10 cellular contexts compared by ENCODE assay signal in the genomic region with DNA sequence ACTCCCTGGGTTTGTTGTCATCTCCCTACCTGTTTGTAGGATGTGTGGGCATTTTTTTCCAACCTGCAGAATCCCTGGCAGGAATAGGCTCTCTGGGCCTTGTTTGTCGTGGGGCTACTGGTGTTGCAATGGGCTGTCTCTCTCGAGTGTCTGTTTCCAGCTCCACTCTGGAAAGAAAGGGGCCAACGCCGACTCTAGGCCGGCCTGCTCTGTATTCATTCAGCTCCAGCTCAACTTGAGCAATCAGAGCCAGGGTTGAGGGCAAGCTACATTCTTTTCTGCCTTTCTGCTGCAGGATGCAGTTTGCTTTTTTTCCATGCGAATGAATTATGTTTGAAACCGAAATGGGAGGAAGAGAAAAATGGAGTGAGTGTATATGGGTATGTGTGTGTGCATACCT. TPM values are rescaled to one million over a fixed set of nuclear protein-coding genes. Genes with fewer than 3 reads are reported as not detected.
DNase-seq lines count a peak whose midpoint lies in the region; ATAC-seq and TF ChIP-seq lines count a peak whose summit lies in the region.
"Had no signal": no experiment of that assay in that cellular context is flagged by ENCODE, and none has a peak within 500 bp of the region (broad histone marks: within the 10 kb centered on the region; RNA-seq: fewer than 3 reads in every experiment).

No MANE protein-coding gene starts in this region.

- DNase-seq in NB4 (ENCODE audit: low read depth) (peak; percentile 29), dorsolateral prefrontal cortex (peak in 3 of 10 donors; percentile 43 to 48 (median 45)), tibial nerve (ENCODE audit: low spot score in 2 of 2) (peak in 1 of 2 donors; percentile 62), NK-92 (lab: John Stamatoyannopoulos, UW; ENCODE audit: unreplicated experiment) (no peak), NCI-H146 (lab: John Stamatoyannopoulos, UW) (no peak)
- DNase-seq in activated T-cell treated with anti-CD3 and anti-CD28 coated beads, Interleukin-2, amount 50 U/mL, for 48 hours, result no peak
- DNase-seq: activated T-cell treated with anti-CD3 and anti-CD28 coated beads, Interleukin-2, amount 50 U/mL, for 1 hour; Karpas-422 had no signal

- H3K36me3 ChIP-seq in mesodermal cell (ENCODE audit: control insufficient read depth, insufficient read depth, low read length), result peaks cover 37% of the 10 kb centered on the region
- peaks cover 0 to 30% (median 0%) of the 10 kb centered on the region in 3 donors for H3K36me3 ChIP-seq in tibial nerve

- H3K9me3 ChIP-seq in mesodermal cell (ENCODE audit: control insufficient read depth, low read length), result no peaks in the 10 kb centered on the region
- H3K9me3 ChIP-seq in tibial nerve, result no peaks in the 10 kb centered on the region

- H3K4me3 ChIP-seq in NB4 (ENCODE audit: low read depth, low read length), result peak overlapping the region; percentile 25
- H3K4me3 ChIP-seq in dorsolateral prefrontal cortex, result peak overlapping the region in 58 of 59 donors; percentile 3 to 84 (median 72)
- H3K4me3 ChIP-seq in mesodermal cell (ENCODE audit: extremely low read depth, insufficient read depth, low read length, poor library complexity, severe bottlenecking), result peak overlapping the region; percentile 82
- peak overlapping the region in 3 of 4 donors; percentile 19 to 83 (median 28) for H3K4me3 ChIP-seq in tibial nerve

- TF ChIP-seq EP300 in tibial nerve (IDR thresholded peaks at IDR 0.05), result no peak

- H3K27me3 ChIP-seq in dorsolateral prefrontal cortex (no peaks in the 10 kb centered on the region), tibial nerve (no peaks in the 10 kb centered on the region)

- peak overlapping the region in 56 of 59 donors; percentile 27 to 94 (median 87) for H3K27ac ChIP-seq in dorsolateral prefrontal cortex
- no peak overlapping the region for H3K27ac ChIP-seq in mesodermal cell (ENCODE audit: low read depth, low read length, severe bottlenecking)
- H3K27ac ChIP-seq in tibial nerve, result peak overlapping the region; percentile 79 to 95 (median 88)

- TF ChIP-seq CTCF in NB4 (IDR thresholded peaks at IDR 0.05; ENCODE audit: low read depth, low read length) (no peak), dorsolateral prefrontal cortex (IDR thresholded peaks at IDR 0.05 in 54 of 56, conservative IDR thresholded peaks at IDR 0.05 in 2 of 56; ENCODE audit: low read depth in 1 of 56, partially characterized antibody in 56 of 56) (no peak), tibial nerve (IDR thresholded peaks at IDR 0.05) (no peak)

- WGBS in mesodermal cell (ENCODE audit: insufficient coverage in 2 of 2), 2 experiments, result 80 to 91% methylated on average over 7 of the region's 7 CpGs
- 19 to 21% methylated on average over 7 of the region's 7 CpGs for WGBS in tibial nerve, 2 donors

- ATAC-seq in HG03095 (IDR thresholded peaks at IDR 0.05; ENCODE audit: unreplicated experiment), result no peak

- intact Hi-C loops in dorsolateral prefrontal cortex (cut with DNase I), result no loop called here

- peaks cover 31% of the 10 kb centered on the region for H3K4me1 ChIP-seq in mesodermal cell (ENCODE audit: control insufficient read depth, insufficient read depth, low read length, poor library complexity, severe bottlenecking)
- H3K4me1 ChIP-seq in tibial nerve, result peaks cover 0 to 74% (median 36%) of the 10 kb centered on the region in 4 donors

- TF ChIP-seq POLR2A in NB4 (IDR thresholded peaks at IDR 0.05; ENCODE audit: extremely low read depth, insufficient read length) (no peak), tibial nerve (IDR thresholded peaks at IDR 0.05) (peak in 1 of 2 donors; percentile 9)

RNA-seq across cellular contexts. Expression of a gene that starts 2.3 kb away (rescaled TPM):
- total RNA-seq in dorsolateral prefrontal cortex (10 to 100 TPM; 21.8 to 96.2 (median 36.8) TPM), tibial nerve (100 to 1,000 TPM in 2 of 4 donors, 10 to 100 TPM in 2; 82.3 to 147 (median 106) TPM)
- 49.0 TPM for polyA plus RNA-seq in mesodermal cell (2013, experiment 1 of 2)
- polyA plus RNA-seq in mesodermal cell (2013, experiment 2 of 2), result 48.4 TPM

Comparison
In these comparisons a context has a peak if more than half of its experiments do, and no peak if none do; other contexts are left out.
1. H3K4me3 ChIP-seq: peak in every context shown above with its lines; median percentile 82 in mesodermal cell; 72 in dorsolateral prefrontal cortex; 28 in tibial nerve; 25 in NB4.